Comparison of ENCODE assay signal across 1 cellular context in the genomic region with DNA sequence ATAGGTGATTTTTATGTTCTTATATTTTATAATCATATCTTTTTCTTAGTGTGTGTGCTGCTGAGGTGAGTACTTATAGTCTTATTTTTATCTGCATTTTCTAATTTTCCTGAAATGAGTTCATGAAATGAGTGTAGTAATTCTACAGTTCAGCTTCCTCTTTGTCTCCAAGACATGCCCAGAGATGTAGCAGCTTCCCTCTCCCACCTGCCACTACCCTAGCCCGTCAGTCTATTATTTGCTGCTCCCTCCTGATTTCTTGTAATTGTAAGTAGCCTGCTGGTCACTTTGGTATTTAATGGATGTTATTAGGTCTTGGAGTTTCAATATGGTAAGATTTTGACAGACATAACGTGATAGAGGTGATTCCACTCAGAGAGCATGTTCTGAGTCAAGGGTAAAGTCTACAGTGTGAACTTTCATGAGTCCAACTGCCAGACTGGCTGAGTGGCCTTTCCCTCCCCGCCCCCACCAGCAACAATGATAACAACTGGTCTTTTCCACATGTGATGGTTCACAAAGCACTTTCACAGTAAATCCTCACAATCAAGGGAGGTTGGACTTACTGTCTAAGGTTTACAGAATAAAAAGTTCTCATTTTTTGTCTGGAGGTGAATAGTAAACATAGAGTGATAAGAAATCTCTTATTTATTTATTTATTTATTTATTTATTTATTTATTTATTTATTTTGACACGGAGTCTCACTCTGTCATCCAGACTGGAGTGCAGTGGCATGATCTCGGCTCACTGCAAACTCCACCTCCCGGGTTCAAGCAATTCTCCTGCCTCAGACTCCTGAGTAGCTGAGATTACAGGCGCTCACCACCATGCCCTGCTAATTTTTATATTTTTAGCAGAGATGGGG.
A peak's percentile ranks its signal among the peaks of the same experiment; 100 is the strongest.
TF ChIP-seq lines count a peak whose summit lies in the region.

No MANE protein-coding gene starts in this region.

TF ChIP-seq in K562, 482 proteins besides CTCF, POLR2A, EP300 and RAD21:
- TF ChIP-seq DPF2 (IDR thresholded peaks at IDR 0.05) (0 out of 2 replicates have a peak, but pooled peaks have one; percentile 36), EZH2 (IDR thresholded peaks at IDR 0.05; ENCODE audit: borderline replicate concordance, low read depth, low read length) (no peak), WHSC1 (IDR thresholded peaks at IDR 0.05; ENCODE audit: low read length) (no peak), LEF1 (IDR thresholded peaks at IDR 0.05) (peak; percentile 39; the same call in 1 of the 2 replicates), ILF3 (IDR thresholded peaks at IDR 0.05; ENCODE audit: borderline replicate concordance) (no peak), FOS (IDR thresholded peaks at IDR 0.05; ENCODE audit: extremely low read depth, insufficient read length) (no peak), GATAD2A (IDR thresholded peaks at IDR 0.05) (no peak), SRSF3 (IDR thresholded peaks at IDR 0.05; ENCODE audit: insufficient read depth, low read length) (no peak), PRMT5 (CRISPR knock-in tag; IDR thresholded peaks at IDR 0.05) (no peak), MCM3 (IDR thresholded peaks at IDR 0.05) (no peak), DNMT1 (IDR thresholded peaks at IDR 0.05) (no peak), SUPT5H (IDR thresholded peaks at IDR 0.05) (no peak)
- TF ChIP-seq, protein P1, sequence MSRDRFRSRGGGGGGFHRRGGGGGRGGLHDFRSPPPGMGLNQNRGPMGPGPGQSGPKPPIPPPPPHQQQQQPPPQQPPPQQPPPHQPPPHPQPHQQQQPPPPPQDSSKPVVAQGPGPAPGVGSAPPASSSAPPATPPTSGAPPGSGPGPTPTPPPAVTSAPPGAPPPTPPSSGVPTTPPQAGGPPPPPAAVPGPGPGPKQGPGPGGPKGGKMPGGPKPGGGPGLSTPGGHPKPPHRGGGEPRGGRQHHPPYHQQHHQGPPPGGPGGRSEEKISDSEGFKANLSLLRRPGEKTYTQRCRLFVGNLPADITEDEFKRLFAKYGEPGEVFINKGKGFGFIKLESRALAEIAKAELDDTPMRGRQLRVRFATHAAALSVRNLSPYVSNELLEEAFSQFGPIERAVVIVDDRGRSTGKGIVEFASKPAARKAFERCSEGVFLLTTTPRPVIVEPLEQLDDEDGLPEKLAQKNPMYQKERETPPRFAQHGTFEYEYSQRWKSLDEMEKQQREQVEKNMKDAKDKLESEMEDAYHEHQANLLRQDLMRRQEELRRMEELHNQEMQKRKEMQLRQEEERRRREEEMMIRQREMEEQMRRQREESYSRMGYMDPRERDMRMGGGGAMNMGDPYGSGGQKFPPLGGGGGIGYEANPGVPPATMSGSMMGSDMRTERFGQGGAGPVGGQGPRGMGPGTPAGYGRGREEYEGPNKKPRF (IDR thresholded peaks at IDR 0.05; ENCODE audit: low read depth, low read length): no peak
- TF ChIP-seq, protein P2, sequence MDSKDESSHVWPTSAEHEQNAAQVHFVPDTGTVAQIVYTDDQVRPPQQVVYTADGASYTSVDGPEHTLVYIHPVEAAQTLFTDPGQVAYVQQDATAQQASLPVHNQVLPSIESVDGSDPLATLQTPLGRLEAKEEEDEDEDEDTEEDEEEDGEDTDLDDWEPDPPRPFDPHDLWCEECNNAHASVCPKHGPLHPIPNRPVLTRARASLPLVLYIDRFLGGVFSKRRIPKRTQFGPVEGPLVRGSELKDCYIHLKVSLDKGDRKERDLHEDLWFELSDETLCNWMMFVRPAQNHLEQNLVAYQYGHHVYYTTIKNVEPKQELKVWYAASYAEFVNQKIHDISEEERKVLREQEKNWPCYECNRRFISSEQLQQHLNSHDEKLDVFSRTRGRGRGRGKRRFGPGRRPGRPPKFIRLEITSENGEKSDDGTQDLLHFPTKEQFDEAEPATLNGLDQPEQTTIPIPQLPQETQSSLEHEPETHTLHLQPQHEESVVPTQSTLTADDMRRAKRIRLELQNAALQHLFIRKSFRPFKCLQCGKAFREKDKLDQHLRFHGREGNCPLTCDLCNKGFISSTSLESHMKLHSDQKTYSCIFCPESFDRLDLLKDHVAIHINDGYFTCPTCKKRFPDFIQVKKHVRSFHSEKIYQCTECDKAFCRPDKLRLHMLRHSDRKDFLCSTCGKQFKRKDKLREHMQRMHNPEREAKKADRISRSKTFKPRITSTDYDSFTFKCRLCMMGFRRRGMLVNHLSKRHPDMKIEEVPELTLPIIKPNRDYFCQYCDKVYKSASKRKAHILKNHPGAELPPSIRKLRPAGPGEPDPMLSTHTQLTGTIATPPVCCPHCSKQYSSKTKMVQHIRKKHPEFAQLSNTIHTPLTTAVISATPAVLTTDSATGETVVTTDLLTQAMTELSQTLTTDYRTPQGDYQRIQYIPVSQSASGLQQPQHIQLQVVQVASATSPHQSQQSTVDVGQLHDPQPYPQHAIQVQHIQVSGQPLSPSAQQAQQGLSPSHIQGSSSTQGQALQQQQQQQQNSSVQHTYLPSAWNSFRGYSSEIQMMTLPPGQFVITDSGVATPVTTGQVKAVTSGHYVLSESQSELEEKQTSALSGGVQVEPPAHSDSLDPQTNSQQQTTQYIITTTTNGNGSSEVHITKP (IDR thresholded peaks at IDR 0.05; ENCODE audit: partially characterized antibody): peak; percentile 8
- TF ChIP-seq, protein P3, sequence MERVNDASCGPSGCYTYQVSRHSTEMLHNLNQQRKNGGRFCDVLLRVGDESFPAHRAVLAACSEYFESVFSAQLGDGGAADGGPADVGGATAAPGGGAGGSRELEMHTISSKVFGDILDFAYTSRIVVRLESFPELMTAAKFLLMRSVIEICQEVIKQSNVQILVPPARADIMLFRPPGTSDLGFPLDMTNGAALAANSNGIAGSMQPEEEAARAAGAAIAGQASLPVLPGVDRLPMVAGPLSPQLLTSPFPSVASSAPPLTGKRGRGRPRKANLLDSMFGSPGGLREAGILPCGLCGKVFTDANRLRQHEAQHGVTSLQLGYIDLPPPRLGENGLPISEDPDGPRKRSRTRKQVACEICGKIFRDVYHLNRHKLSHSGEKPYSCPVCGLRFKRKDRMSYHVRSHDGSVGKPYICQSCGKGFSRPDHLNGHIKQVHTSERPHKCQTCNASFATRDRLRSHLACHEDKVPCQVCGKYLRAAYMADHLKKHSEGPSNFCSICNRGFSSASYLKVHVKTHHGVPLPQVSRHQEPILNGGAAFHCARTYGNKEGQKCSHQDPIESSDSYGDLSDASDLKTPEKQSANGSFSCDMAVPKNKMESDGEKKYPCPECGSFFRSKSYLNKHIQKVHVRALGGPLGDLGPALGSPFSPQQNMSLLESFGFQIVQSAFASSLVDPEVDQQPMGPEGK (CRISPR knock-in tag; IDR thresholded peaks at IDR 0.05; ENCODE audit: borderline replicate concordance): no peak
- TF ChIP-seq, protein P4, sequence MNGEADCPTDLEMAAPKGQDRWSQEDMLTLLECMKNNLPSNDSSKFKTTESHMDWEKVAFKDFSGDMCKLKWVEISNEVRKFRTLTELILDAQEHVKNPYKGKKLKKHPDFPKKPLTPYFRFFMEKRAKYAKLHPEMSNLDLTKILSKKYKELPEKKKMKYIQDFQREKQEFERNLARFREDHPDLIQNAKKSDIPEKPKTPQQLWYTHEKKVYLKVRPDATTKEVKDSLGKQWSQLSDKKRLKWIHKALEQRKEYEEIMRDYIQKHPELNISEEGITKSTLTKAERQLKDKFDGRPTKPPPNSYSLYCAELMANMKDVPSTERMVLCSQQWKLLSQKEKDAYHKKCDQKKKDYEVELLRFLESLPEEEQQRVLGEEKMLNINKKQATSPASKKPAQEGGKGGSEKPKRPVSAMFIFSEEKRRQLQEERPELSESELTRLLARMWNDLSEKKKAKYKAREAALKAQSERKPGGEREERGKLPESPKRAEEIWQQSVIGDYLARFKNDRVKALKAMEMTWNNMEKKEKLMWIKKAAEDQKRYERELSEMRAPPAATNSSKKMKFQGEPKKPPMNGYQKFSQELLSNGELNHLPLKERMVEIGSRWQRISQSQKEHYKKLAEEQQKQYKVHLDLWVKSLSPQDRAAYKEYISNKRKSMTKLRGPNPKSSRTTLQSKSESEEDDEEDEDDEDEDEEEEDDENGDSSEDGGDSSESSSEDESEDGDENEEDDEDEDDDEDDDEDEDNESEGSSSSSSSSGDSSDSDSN (IDR thresholded peaks at IDR 0.05; ENCODE audit: borderline replicate concordance in 1 of 2, low read depth in 2 of 2, low read length in 2 of 2): no peak
- TF ChIP-seq, protein P5, sequence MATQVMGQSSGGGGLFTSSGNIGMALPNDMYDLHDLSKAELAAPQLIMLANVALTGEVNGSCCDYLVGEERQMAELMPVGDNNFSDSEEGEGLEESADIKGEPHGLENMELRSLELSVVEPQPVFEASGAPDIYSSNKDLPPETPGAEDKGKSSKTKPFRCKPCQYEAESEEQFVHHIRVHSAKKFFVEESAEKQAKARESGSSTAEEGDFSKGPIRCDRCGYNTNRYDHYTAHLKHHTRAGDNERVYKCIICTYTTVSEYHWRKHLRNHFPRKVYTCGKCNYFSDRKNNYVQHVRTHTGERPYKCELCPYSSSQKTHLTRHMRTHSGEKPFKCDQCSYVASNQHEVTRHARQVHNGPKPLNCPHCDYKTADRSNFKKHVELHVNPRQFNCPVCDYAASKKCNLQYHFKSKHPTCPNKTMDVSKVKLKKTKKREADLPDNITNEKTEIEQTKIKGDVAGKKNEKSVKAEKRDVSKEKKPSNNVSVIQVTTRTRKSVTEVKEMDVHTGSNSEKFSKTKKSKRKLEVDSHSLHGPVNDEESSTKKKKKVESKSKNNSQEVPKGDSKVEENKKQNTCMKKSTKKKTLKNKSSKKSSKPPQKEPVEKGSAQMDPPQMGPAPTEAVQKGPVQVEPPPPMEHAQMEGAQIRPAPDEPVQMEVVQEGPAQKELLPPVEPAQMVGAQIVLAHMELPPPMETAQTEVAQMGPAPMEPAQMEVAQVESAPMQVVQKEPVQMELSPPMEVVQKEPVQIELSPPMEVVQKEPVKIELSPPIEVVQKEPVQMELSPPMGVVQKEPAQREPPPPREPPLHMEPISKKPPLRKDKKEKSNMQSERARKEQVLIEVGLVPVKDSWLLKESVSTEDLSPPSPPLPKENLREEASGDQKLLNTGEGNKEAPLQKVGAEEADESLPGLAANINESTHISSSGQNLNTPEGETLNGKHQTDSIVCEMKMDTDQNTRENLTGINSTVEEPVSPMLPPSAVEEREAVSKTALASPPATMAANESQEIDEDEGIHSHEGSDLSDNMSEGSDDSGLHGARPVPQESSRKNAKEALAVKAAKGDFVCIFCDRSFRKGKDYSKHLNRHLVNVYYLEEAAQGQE (CRISPR knock-in tag; IDR thresholded peaks at IDR 0.05; ENCODE audit: low read depth): no peak
- TF ChIP-seq, protein P6, sequence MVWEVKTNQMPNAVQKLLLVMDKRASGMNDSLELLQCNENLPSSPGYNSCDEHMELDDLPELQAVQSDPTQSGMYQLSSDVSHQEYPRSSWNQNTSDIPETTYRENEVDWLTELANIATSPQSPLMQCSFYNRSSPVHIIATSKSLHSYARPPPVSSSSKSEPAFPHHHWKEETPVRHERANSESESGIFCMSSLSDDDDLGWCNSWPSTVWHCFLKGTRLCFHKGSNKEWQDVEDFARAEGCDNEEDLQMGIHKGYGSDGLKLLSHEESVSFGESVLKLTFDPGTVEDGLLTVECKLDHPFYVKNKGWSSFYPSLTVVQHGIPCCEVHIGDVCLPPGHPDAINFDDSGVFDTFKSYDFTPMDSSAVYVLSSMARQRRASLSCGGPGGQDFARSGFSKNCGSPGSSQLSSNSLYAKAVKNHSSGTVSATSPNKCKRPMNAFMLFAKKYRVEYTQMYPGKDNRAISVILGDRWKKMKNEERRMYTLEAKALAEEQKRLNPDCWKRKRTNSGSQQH (CRISPR knock-in tag; IDR thresholded peaks at IDR 0.05): no peak
- TF ChIP-seq, protein P7, sequence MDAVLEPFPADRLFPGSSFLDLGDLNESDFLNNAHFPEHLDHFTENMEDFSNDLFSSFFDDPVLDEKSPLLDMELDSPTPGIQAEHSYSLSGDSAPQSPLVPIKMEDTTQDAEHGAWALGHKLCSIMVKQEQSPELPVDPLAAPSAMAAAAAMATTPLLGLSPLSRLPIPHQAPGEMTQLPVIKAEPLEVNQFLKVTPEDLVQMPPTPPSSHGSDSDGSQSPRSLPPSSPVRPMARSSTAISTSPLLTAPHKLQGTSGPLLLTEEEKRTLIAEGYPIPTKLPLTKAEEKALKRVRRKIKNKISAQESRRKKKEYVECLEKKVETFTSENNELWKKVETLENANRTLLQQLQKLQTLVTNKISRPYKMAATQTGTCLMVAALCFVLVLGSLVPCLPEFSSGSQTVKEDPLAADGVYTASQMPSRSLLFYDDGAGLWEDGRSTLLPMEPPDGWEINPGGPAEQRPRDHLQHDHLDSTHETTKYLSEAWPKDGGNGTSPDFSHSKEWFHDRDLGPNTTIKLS (IDR thresholded peaks at IDR 0.05; ENCODE audit: borderline replicate concordance, low read depth): no peak
